Comparison of ENCODE assay signal across 12 cellular contexts in the genomic region with DNA sequence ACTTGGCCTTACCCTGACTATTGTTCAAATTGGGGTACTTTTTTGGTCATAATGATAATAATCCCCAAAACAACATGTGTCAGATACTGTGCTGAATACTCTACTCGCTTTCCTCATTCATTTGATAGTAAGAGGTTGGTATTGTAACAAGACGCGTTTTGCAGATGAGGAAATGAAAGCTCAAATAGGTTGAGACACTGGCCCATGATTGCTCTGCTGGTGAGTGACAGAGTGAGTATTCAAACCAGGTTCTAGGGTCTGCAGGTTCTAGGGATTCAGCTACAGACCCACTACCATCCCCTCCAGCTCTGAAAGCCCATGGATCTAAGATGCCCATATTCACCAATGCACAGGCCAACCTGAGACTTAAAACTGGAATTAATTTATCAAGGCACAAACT. TPM values are rescaled to one million over a fixed set of nuclear protein-coding genes. Genes with fewer than 3 reads are reported as not detected.
A peak's percentile ranks its signal among the peaks of the same experiment; 100 is the strongest.
DNase-seq lines count a peak whose midpoint lies in the region; ATAC-seq and TF ChIP-seq lines count a peak whose summit lies in the region.
"Had no signal": no experiment of that assay in that cellular context is flagged by ENCODE, and none has a peak within 500 bp of the region (broad histone marks: within the 10 kb centered on the region; RNA-seq: fewer than 3 reads in every experiment).

No MANE protein-coding gene starts in this region.

- H3K9me3 ChIP-seq in spleen (no peaks in the 10 kb centered on the region), HAP-1 (no peaks in the 10 kb centered on the region; the same call in 1 of the 2 replicates)
- H3K9me3 ChIP-seq: thyroid gland had no signal

- no peak overlapping the region for H3K27ac Mint-ChIP-seq in activated naive CD4-positive, alpha-beta T cell treated with anti-CD3 and anti-CD28 coated beads for 36 hours
- peak overlapping the region; percentile 74 for H3K27ac Mint-ChIP-seq in activated B cell treated with CpG ODN at 0.5 μM for 24 hours

- peaks cover 20 to 50% (median 40%) of the 10 kb centered on the region in 6 donors for H3K4me1 ChIP-seq in spleen
- peaks cover 3% of the 10 kb centered on the region; the same call in 1 of the 2 replicates for H3K4me1 ChIP-seq in HAP-1
- H3K4me1 ChIP-seq: BLaER1 had no signal

- DNase-seq in activated naive CD4-positive, alpha-beta T cell treated with anti-CD3 and anti-CD28 coated beads for 36 hours = no peak
- DNase-seq in activated naive CD4-positive, alpha-beta T cell (lab: John Stamatoyannopoulos, UW) = no peak
- no peak for DNase-seq in activated B cell treated with CpG ODN at 0.5 μM for 24 hours
- DNase-seq in spleen = no peak
- no peak for DNase-seq in HAP-1 (ENCODE audit: low spot score in 2 of 2)
- no peak for DNase-seq in NCI-H1048 (lab: John Stamatoyannopoulos, UW)
- no peak for DNase-seq in activated CD4-positive, alpha-beta T cell treated with anti-CD3 and anti-CD28 coated beads, Interleukin-2, amount 50 U/mL, for 48 hours
- DNase-seq: thyroid gland had no signal

- H3K27me3 ChIP-seq in spleen (replicated peaks in 1 of 7) = no peaks in the 10 kb centered on the region
- no peaks in the 10 kb centered on the region for H3K27me3 ChIP-seq in HAP-1 (ENCODE audit: low read depth)
- H3K27me3 ChIP-seq: BLaER1, thyroid gland had no signal

- in situ Hi-C loops in HAP-1 (cut with MboI; ENCODE audit: low sequenced_read_pairs) = no loop called here

- H3K4me3 ChIP-seq in spleen (peak overlapping the region in 4 of 8 donors; percentile 65 to 84 (median 78)), HAP-1 (no peak overlapping the region)
- H3K4me3 ChIP-seq: BLaER1 had no signal

- intact Hi-C loops in activated naive CD4-positive, alpha-beta T cell treated with anti-CD3 and anti-CD28 coated beads for 36 hours (cut with micrococcal nuclease) = loop anchor here (2.0 kb wide), 1 partner anchor 114 kb away; a partner anchor contains a TSS
- intact Hi-C loops in activated B cell treated with CpG ODN at 0.5 μM for 24 hours (cut with micrococcal nuclease) (loop anchor here (2.0 to 5.0 kb wide), 5 partner anchors 38 to 750 kb away; a partner anchor contains a TSS), spleen (cut with DNase I; ENCODE audit: low total_unique reads) (no loop called here)

- H3K9me3 Mint-ChIP-seq in activated naive CD4-positive, alpha-beta T cell treated with anti-CD3 and anti-CD28 coated beads for 36 hours = no peaks in the 10 kb centered on the region
- no peaks in the 10 kb centered on the region for H3K9me3 Mint-ChIP-seq in activated B cell treated with CpG ODN at 0.5 μM for 24 hours

- no peak for TF ChIP-seq POLR2A in spleen (IDR thresholded peaks at IDR 0.05)

- TF ChIP-seq CTCF in activated B cell treated with CpG ODN at 0.5 μM for 24 hours (IDR thresholded peaks at IDR 0.05) (no peak), spleen (IDR thresholded peaks at IDR 0.05 in 8 of 11, conservative IDR thresholded peaks at IDR 0.05 in 3 of 11) (no peak)

- ATAC-seq in HG02763 (IDR thresholded peaks at IDR 0.05; ENCODE audit: unreplicated experiment) (peak; percentile 25), activated B cell treated with CpG ODN at 0.5 μM for 24 hours (ENCODE audit: low read depth) (no peak)
- ATAC-seq: HepG2 had no signal

- peaks cover 1% of the 10 kb centered on the region for H3K36me3 Mint-ChIP-seq in activated naive CD4-positive, alpha-beta T cell treated with anti-CD3 and anti-CD28 coated beads for 36 hours (ENCODE audit: low read depth)
- peaks cover 10% of the 10 kb centered on the region for H3K36me3 Mint-ChIP-seq in activated B cell treated with CpG ODN at 0.5 μM for 24 hours (ENCODE audit: low read depth)

- POLR2A ChIA-PET in activated B cell treated with CpG ODN at 0.5 μM for 24 hours (lab: Charles Lee) = interaction anchor here (0.6 to 3.6 kb wide), 3 partner anchors 76 to 96 kb away, joined by 3 to 49 read pairs (median 3); no protein-coding TSS in a partner anchor

- H3K4me1 Mint-ChIP-seq in activated naive CD4-positive, alpha-beta T cell treated with anti-CD3 and anti-CD28 coated beads for 36 hours (ENCODE audit: low read depth) = peaks cover 29% of the 10 kb centered on the region
- peaks cover 40% of the 10 kb centered on the region for H3K4me1 Mint-ChIP-seq in activated B cell treated with CpG ODN at 0.5 μM for 24 hours

- H3K27me3 Mint-ChIP-seq in activated naive CD4-positive, alpha-beta T cell treated with anti-CD3 and anti-CD28 coated beads for 36 hours (ENCODE audit: low read depth) = no peaks in the 10 kb centered on the region
- no peaks in the 10 kb centered on the region for H3K27me3 Mint-ChIP-seq in activated B cell treated with CpG ODN at 0.5 μM for 24 hours

- H3K36me3 ChIP-seq in spleen = no peaks in the 10 kb centered on the region
- no peaks in the 10 kb centered on the region for H3K36me3 ChIP-seq in HAP-1 (replicated peaks)
- H3K36me3 ChIP-seq: BLaER1, thyroid gland had no signal

- H3K27ac ChIP-seq in spleen = peak overlapping the region in 6 of 8 donors; percentile 4 to 91 (median 28)
- H3K27ac ChIP-seq: BLaER1, RWPE1, thyroid gland had no signal

- CTCF ChIA-PET in activated naive CD4-positive, alpha-beta T cell treated with anti-CD3 and anti-CD28 coated beads for 36 hours (lab: Charles Lee) = interaction anchor here (0.8 to 1.3 kb wide), 2 partner anchors 38 to 163 kb away, joined by 4 to 5 read pairs; no protein-coding TSS in a partner anchor
- CTCF ChIA-PET in activated B cell treated with CpG ODN at 0.5 μM for 24 hours (lab: Charles Lee) = interaction anchor here (1.0 to 2.4 kb wide), 4 partner anchors 38 to 282 kb away, joined by 3 to 17 read pairs (median 10); no protein-coding TSS in a partner anchor

- WGBS in spleen, 5 donors = 45 to 64% (median 49%) methylated on average over 3 of the region's 3 CpGs

- H3K4me3 Mint-ChIP-seq in activated naive CD4-positive, alpha-beta T cell treated with anti-CD3 and anti-CD28 coated beads for 36 hours = peak overlapping the region; percentile 92
- peak overlapping the region; percentile 95 for H3K4me3 Mint-ChIP-seq in activated B cell treated with CpG ODN at 0.5 μM for 24 hours

RNA-seq across cellular contexts. Expression of a gene that starts 1.3 kb away (rescaled TPM):
- total RNA-seq in activated naive CD4-positive, alpha-beta T cell treated with anti-CD3 and anti-CD28 coated beads for 36 hours = 1 to 10 TPM; 7.7 to 8.0 TPM
- total RNA-seq in activated B cell treated with CpG ODN at 0.5 μM for 24 hours (13.0 and 13.6 TPM in 2 replicates), spleen (10 to 100 TPM; 16.8 to 29.0 (median 21.1) TPM)
- polyA plus RNA-seq in spleen = 1 to 10 TPM; 4.4 to 6.3 (median 5.9) TPM

RNA-seq across cellular contexts. Expression of a gene that starts 42.3 kb away (rescaled TPM):
- total RNA-seq in activated naive CD4-positive, alpha-beta T cell treated with anti-CD3 and anti-CD28 coated beads for 36 hours = under 1 TPM; 0.24 to 0.62 TPM
- total RNA-seq in activated B cell treated with CpG ODN at 0.5 μM for 24 hours = 0.44 and 0.71 TPM in 2 replicates
- 10 to 100 TPM in 2 of 7 donors, 1 to 10 TPM in 5; 4.2 to 13.6 (median 7.3) TPM for total RNA-seq in spleen
- 1 to 10 TPM; 1.7 to 5.0 (median 2.1) TPM for polyA plus RNA-seq in spleen
- total RNA-seq: HepG2 had no signal
- polyA plus RNA-seq: HepG2 had no signal
